ENCODE assay signal across 12 cellular contexts in genomic region chr11:48108231-48109045, GRCh38.
DNase-seq lines count a peak whose midpoint lies in the region; ATAC-seq and TF ChIP-seq lines count a peak whose summit lies in the region.
"Had no signal": no experiment of that assay in that cellular context is flagged by ENCODE, and none has a peak within 500 bp of the region (broad histone marks: within the 10 kb centered on the region; RNA-seq: fewer than 3 reads in every experiment).

No MANE protein-coding gene starts in this region.

- peak overlapping the region; percentile 85 for H3K9ac ChIP-seq in BLaER1

- ATAC-seq in GM23338 (no peak), HG03025 (IDR thresholded peaks at IDR 0.05; ENCODE audit: low FRiP score, unreplicated experiment) (no peak), sciatic nerve (no peak)
- ATAC-seq in activated T-helper 17 cell treated with anti-CD3 and anti-CD28 coated beads, Interleukin-2, amount 50 U/mL, for 72 hours (replicated peaks), result no peak
- no peak for ATAC-seq in naive thymus-derived CD8-positive, alpha-beta T cell

- H3K9me3 ChIP-seq in BLaER1, result peaks cover 11% of the 10 kb centered on the region
- H3K9me3 ChIP-seq: SJCRH30 had no signal

- peak overlapping the region; percentile 87 for H3K4me2 ChIP-seq in BLaER1
- H3K4me2 ChIP-seq in GM23338, result no peak overlapping the region

- TF ChIP-seq CTCF in GM23338 (conservative IDR thresholded peaks at IDR 0.05; ENCODE audit: low read depth in 2 of 2), result no peak

- no peaks in the 10 kb centered on the region for H3K9me3 Mint-ChIP-seq in GM23338
- H3K9me3 Mint-ChIP-seq in activated T-helper 17 cell treated with anti-CD3 and anti-CD28 coated beads, Interleukin-2, amount 50 U/mL, for 72 hours, result no peaks in the 10 kb centered on the region
- H3K9me3 Mint-ChIP-seq in naive thymus-derived CD8-positive, alpha-beta T cell, result no peaks in the 10 kb centered on the region

- H3K36me3 Mint-ChIP-seq in GM23338 (ENCODE audit: low read depth), result peaks cover 2% of the 10 kb centered on the region; the same call in 1 of the 3 replicates
- peaks cover 15% of the 10 kb centered on the region for H3K36me3 Mint-ChIP-seq in activated T-helper 17 cell treated with anti-CD3 and anti-CD28 coated beads, Interleukin-2, amount 50 U/mL, for 72 hours (ENCODE audit: low read depth)
- peaks cover 0 to 5% (median 4%) of the 10 kb centered on the region in 3 donors for H3K36me3 Mint-ChIP-seq in naive thymus-derived CD8-positive, alpha-beta T cell

- H3K4me1 Mint-ChIP-seq in GM23338, result peaks cover 31% of the 10 kb centered on the region
- H3K4me1 Mint-ChIP-seq in activated T-helper 17 cell treated with anti-CD3 and anti-CD28 coated beads, Interleukin-2, amount 50 U/mL, for 72 hours, result peaks cover 39% of the 10 kb centered on the region
- H3K4me1 Mint-ChIP-seq in naive thymus-derived CD8-positive, alpha-beta T cell, result peaks cover 18 to 73% (median 32%) of the 10 kb centered on the region in 4 donors

- H3K27ac ChIP-seq in BLaER1, result peak overlapping the region; percentile 97
- H3K27ac ChIP-seq in GM23338 (ENCODE audit: low read depth), result peak overlapping the region; percentile 63; the same call in 1 of the 2 replicates
- H3K27ac ChIP-seq: SJCRH30 had no signal

- no peaks in the 10 kb centered on the region for H3K9me2 ChIP-seq in GM23338 (ENCODE audit: insufficient read depth)

- H3K79me2 ChIP-seq in GM23338 (replicated peaks; ENCODE audit: insufficient read depth), result no peaks in the 10 kb centered on the region

- H3K27me3 ChIP-seq in BLaER1, result no peaks in the 10 kb centered on the region
- no peaks in the 10 kb centered on the region for H3K27me3 ChIP-seq in GM23338 (ENCODE audit: insufficient read depth)
- H3K27me3 ChIP-seq: SJCRH30 had no signal

- DNase-seq in GM23338 (ENCODE audit: low spot score) (no peak), A172 (ENCODE audit: low spot score) (no peak), superior temporal gyrus (ENCODE audit: extremely low spot score) (no peak), sciatic nerve (ENCODE audit: low spot score) (no peak)
- no peak for DNase-seq in naive thymus-derived CD8-positive, alpha-beta T cell
- DNase-seq: activated CD8-positive, alpha-beta memory T cell treated with anti-CD3 and anti-CD28 coated beads, Interleukin-2, amount 50 U/mL, for 4 hours; Calu3; retina had no signal

- H3K4me3 ChIP-seq in BLaER1 (no peak overlapping the region), GM23338 (no peak overlapping the region)
- H3K4me3 ChIP-seq: SJCRH30 had no signal

- peaks cover 9% of the 10 kb centered on the region for H3K27me3 Mint-ChIP-seq in GM23338 (ENCODE audit: insufficient read depth, low read depth, poor library complexity)
- H3K27me3 Mint-ChIP-seq in activated T-helper 17 cell treated with anti-CD3 and anti-CD28 coated beads, Interleukin-2, amount 50 U/mL, for 72 hours, result no peaks in the 10 kb centered on the region
- no peaks in the 10 kb centered on the region for H3K27me3 Mint-ChIP-seq in naive thymus-derived CD8-positive, alpha-beta T cell

- intact Hi-C loops in sciatic nerve (cut with DNase I), result loop anchor here (10.0 kb wide), 2 partner anchors 124 to 174 kb away; partner anchors contain the start of gene PTPRJ

- H3K4me1 ChIP-seq in BLaER1 (peaks cover 84% of the 10 kb centered on the region), GM23338 (ENCODE audit: insufficient read depth) (peaks cover 9% of the 10 kb centered on the region)

- H4K20me1 ChIP-seq in BLaER1 (no peaks in the 10 kb centered on the region), GM23338 (replicated peaks; ENCODE audit: insufficient read depth) (no peaks in the 10 kb centered on the region)

- POLR2A ChIA-PET in naive thymus-derived CD8-positive, alpha-beta T cell (lab: Charles Lee), result interaction anchor here (0.5 to 1.9 kb wide), 8 partner anchors 48 to 176 kb away, joined by 3 to 10 read pairs (median 4); no protein-coding TSS in a partner anchor

- H3F3A ChIP-seq in GM23338 (replicated peaks; ENCODE audit: low read depth), result peaks cover 4% of the 10 kb centered on the region; the same call in 1 of the 2 replicates

- peak overlapping the region; percentile 2; the same call in 1 of the 2 replicates for H3K27ac Mint-ChIP-seq in GM23338
- H3K27ac Mint-ChIP-seq in activated T-helper 17 cell treated with anti-CD3 and anti-CD28 coated beads, Interleukin-2, amount 50 U/mL, for 72 hours, result peak overlapping the region; percentile 63
- peak overlapping the region in 9 of 10 donors; percentile 49 to 90 (median 75) for H3K27ac Mint-ChIP-seq in naive thymus-derived CD8-positive, alpha-beta T cell

- no peak overlapping the region for H2AFZ ChIP-seq in GM23338

- H3K36me3 ChIP-seq in BLaER1 (no peaks in the 10 kb centered on the region), GM23338 (ENCODE audit: insufficient read depth) (no peaks in the 10 kb centered on the region)
- H3K36me3 ChIP-seq: SJCRH30 had no signal

- H3K4me3 Mint-ChIP-seq in GM23338, result no peak overlapping the region
- H3K4me3 Mint-ChIP-seq in activated T-helper 17 cell treated with anti-CD3 and anti-CD28 coated beads, Interleukin-2, amount 50 U/mL, for 72 hours, result peak overlapping the region; percentile 66
- H3K4me3 Mint-ChIP-seq in naive thymus-derived CD8-positive, alpha-beta T cell, result peak overlapping the region in 8 of 10 donors; percentile 28 to 77 (median 49)

TF ChIP-seq in GM23338, 12 proteins besides CTCF, POLR2A, EP300 and RAD21 (continues in another document):
- TF ChIP-seq ZNF331 (CRISPR knock-in tag; IDR thresholded peaks at IDR 0.05; ENCODE audit: low read depth) (no peak), JUNB (IDR thresholded peaks at IDR 0.05; ENCODE audit: unreplicated experiment) (no peak), ZNF462 (CRISPR knock-in tag; IDR thresholded peaks at IDR 0.05) (no peak), EZH2phosphoT487 (IDR thresholded peaks at IDR 0.05; ENCODE audit: unreplicated experiment) (no peak), CREB1 (CRISPR knock-in tag; IDR thresholded peaks at IDR 0.05; ENCODE audit: low read depth) (no peak), EZH2 (IDR thresholded peaks at IDR 0.05; ENCODE audit: low read depth, unreplicated experiment) (no peak), NANOG (IDR thresholded peaks at IDR 0.05; ENCODE audit: borderline replicate concordance) (no peak)

Comparison
In these comparisons a context has a peak if more than half of its experiments do, and no peak if none do; other contexts are left out.
1. H3K27ac Mint-ChIP-seq: peak in every context shown above with its lines; median percentile 75 in naive thymus-derived CD8-positive, alpha-beta T cell; 63 in activated T-helper 17 cell treated with anti-CD3 and anti-CD28 coated beads, Interleukin-2, amount 50 U/mL, for 72 hours; 2 in GM23338.